18 cellular contexts compared by ENCODE assay signal in genomic region chr10:97358349-97358748, GRCh38. TPM values are rescaled to one million over a fixed set of nuclear protein-coding genes. Genes with fewer than 3 reads are reported as not detected.
DNase-seq lines count a peak whose midpoint lies in the region; ATAC-seq and TF ChIP-seq lines count a peak whose summit lies in the region.
"Had no signal": no experiment of that assay in that cellular context is flagged by ENCODE, and none has a peak within 500 bp of the region (broad histone marks: within the 10 kb centered on the region; RNA-seq: fewer than 3 reads in every experiment).

No MANE protein-coding gene starts in this region.

- no peak for TF ChIP-seq CTCF in foreskin keratinocyte (conservative IDR thresholded peaks at IDR 0.05)

- H3K4me3 Mint-ChIP-seq in T-helper 17 cell (no peak overlapping the region), immature natural killer cell (no peak overlapping the region)
- H3K4me3 Mint-ChIP-seq: CD8-positive, alpha-beta T cell; HFFc6; IgD-negative memory B cell had no signal

- H3K27me3 Mint-ChIP-seq in T-helper 17 cell, result no peaks in the 10 kb centered on the region
- H3K27me3 Mint-ChIP-seq in immature natural killer cell (ENCODE audit: low read depth in 3 of 3), result peaks cover 0 to 3% (median 0%) of the 10 kb centered on the region in 3 donors
- H3K27me3 Mint-ChIP-seq: IgD-negative memory B cell had no signal

- H4K20me1 ChIP-seq in BLaER1 treated with 17β-estradiol and CSF1 and Interleukin-3, amounts not matched to agents 10 nM and 100 nM, result no peaks in the 10 kb centered on the region

- DNase-seq in T-helper 17 cell (no peak), immature natural killer cell (no peak), NCI-H510A (lab: John Stamatoyannopoulos, UW) (no peak), foreskin keratinocyte (no peak)
- DNase-seq: ACHN; BE2C; Calu3; CD8-positive, alpha-beta T cell; DMS79 treated with DMSO at 0.1 percent for 48 hours; GF-D8; GOT3; H7; HFFc6 had no signal

- H3K9me3 ChIP-seq in BLaER1 treated with 17β-estradiol and CSF1 and Interleukin-3, amounts not matched to agents 10 nM and 100 nM (replicated peaks in 1 of 11), result no peaks in the 10 kb centered on the region
- no peaks in the 10 kb centered on the region for H3K9me3 ChIP-seq in T-helper 17 cell (ENCODE audit: control insufficient read depth, low read length, poor library complexity, severe bottlenecking)
- H3K9me3 ChIP-seq: BE2C had no signal

- H3K4me1 Mint-ChIP-seq in T-helper 17 cell, result peaks cover 7% of the 10 kb centered on the region
- peaks cover 20 to 24% of the 10 kb centered on the region in 2 donors for H3K4me1 Mint-ChIP-seq in immature natural killer cell

- peak overlapping the region in 5 of 11 experiments; percentile 59 to 82 (median 75); a peak in 10 of 22 replicates for H3K4me2 ChIP-seq in BLaER1 treated with 17β-estradiol and CSF1 and Interleukin-3, amounts not matched to agents 10 nM and 100 nM

- H3K27me3 ChIP-seq in BLaER1 treated with 17β-estradiol and CSF1 and Interleukin-3, amounts not matched to agents 10 nM and 100 nM, result no peaks in the 10 kb centered on the region
- H3K27me3 ChIP-seq in foreskin keratinocyte, result no peaks in the 10 kb centered on the region
- H3K27me3 ChIP-seq: BE2C had no signal

- H3K4me1 ChIP-seq in BLaER1 treated with 17β-estradiol and CSF1 and Interleukin-3, amounts not matched to agents 10 nM and 100 nM, result peaks cover 35 to 100% (median 84%) of the 10 kb centered on the region in 10 experiments
- H3K4me1 ChIP-seq in foreskin keratinocyte, result no peaks in the 10 kb centered on the region
- H3K4me1 ChIP-seq: BE2C had no signal

- H3K27ac Mint-ChIP-seq in T-helper 17 cell, result peak overlapping the region; percentile 74
- H3K27ac Mint-ChIP-seq in immature natural killer cell, result peak overlapping the region in 5 of 6 donors; percentile 9 to 71 (median 50)
- H3K27ac Mint-ChIP-seq: CD8-positive, alpha-beta T cell; HFFc6 had no signal

- ATAC-seq in T-helper 17 cell (no peak), HG03571 (IDR thresholded peaks at IDR 0.05; ENCODE audit: unreplicated experiment) (no peak), foreskin keratinocyte (no peak)
- ATAC-seq: CD8-positive, alpha-beta T cell; HCT116; HepG2 had no signal

- H3K4me3 ChIP-seq in BLaER1 treated with 17β-estradiol and CSF1 and Interleukin-3, amounts not matched to agents 10 nM and 100 nM, result no peak overlapping the region

- no peaks in the 10 kb centered on the region for H3K9me3 Mint-ChIP-seq in immature natural killer cell
- H3K9me3 Mint-ChIP-seq: CD8-positive, alpha-beta T cell; HFFc6; IgD-negative memory B cell had no signal

- peak overlapping the region; percentile 54 to 100 (median 99); a peak in 21 of 22 replicates for H3K27ac ChIP-seq in BLaER1 treated with 17β-estradiol and CSF1 and Interleukin-3, amounts not matched to agents 10 nM and 100 nM
- H3K27ac ChIP-seq in foreskin keratinocyte, result no peak overlapping the region

- peaks cover 40 to 100% (median 92%) of the 10 kb centered on the region in 11 experiments for H3K36me3 ChIP-seq in BLaER1 treated with 17β-estradiol and CSF1 and Interleukin-3, amounts not matched to agents 10 nM and 100 nM

- peaks cover under 1% of the 10 kb centered on the region for H3K36me3 Mint-ChIP-seq in T-helper 17 cell (ENCODE audit: low read depth)
- peaks cover 0 to 8% (median 3%) of the 10 kb centered on the region in 3 donors for H3K36me3 Mint-ChIP-seq in immature natural killer cell

- H3K9ac ChIP-seq in BLaER1 treated with 17β-estradiol and CSF1 and Interleukin-3, amounts not matched to agents 10 nM and 100 nM, result peak overlapping the region in 8 of 11 experiments; percentile 14 to 88 (median 47); a peak in 11 of 22 replicates

RNA-seq across cellular contexts. Expression of gene FRAT2, which starts 23.8 kb away (rescaled TPM):
- total RNA-seq in T-helper 17 cell (10 to 100 TPM; 16.8 to 21.7 TPM), foreskin keratinocyte (7.1 and 8.1 TPM in 2 replicates)
- polyA plus RNA-seq in immature natural killer cell (10 to 100 TPM; 11.5 to 22.5 (median 15.9) TPM), foreskin keratinocyte (6.4 and 8.6 TPM in 2 replicates)

RNA-seq across cellular contexts. Expression of gene FRAT1, which starts 39.3 kb away (rescaled TPM):
- 10 to 100 TPM; 24.4 to 26.5 TPM for total RNA-seq in T-helper 17 cell
- polyA plus RNA-seq in immature natural killer cell, result 10 to 100 TPM in 1 of 3 donors, 1 to 10 TPM in 2; 8.0 to 15.2 (median 8.1) TPM
- 0.95 and 1.0 TPM in 2 replicates for total RNA-seq in foreskin keratinocyte
- 0.93 and 0.94 TPM in 2 replicates for polyA plus RNA-seq in foreskin keratinocyte

RNA-seq across cellular contexts. Expression of gene RRP12, which starts 42.8 kb away (rescaled TPM):
- total RNA-seq in T-helper 17 cell (100 to 1,000 TPM; 138 to 231 TPM), foreskin keratinocyte (32.7 and 40.1 TPM in 2 replicates)
- polyA plus RNA-seq in immature natural killer cell (1 to 10 TPM; 4.6 to 8.5 (median 7.0) TPM), foreskin keratinocyte (23.7 and 27.7 TPM in 2 replicates)

Comparison
In these comparisons a context has a peak if more than half of its experiments do, and no peak if none do; other contexts are left out.
1. RNA of gene FRAT1, which starts 39.3 kb away (total RNA-seq): 24.4 to 26.5 TPM in T-helper 17 cell; 0.95 to 1.0 TPM in foreskin keratinocyte; every median in the first group is over 10 times any median in the second.